ENCODE assay signal across 8 cellular contexts in the genomic region with DNA sequence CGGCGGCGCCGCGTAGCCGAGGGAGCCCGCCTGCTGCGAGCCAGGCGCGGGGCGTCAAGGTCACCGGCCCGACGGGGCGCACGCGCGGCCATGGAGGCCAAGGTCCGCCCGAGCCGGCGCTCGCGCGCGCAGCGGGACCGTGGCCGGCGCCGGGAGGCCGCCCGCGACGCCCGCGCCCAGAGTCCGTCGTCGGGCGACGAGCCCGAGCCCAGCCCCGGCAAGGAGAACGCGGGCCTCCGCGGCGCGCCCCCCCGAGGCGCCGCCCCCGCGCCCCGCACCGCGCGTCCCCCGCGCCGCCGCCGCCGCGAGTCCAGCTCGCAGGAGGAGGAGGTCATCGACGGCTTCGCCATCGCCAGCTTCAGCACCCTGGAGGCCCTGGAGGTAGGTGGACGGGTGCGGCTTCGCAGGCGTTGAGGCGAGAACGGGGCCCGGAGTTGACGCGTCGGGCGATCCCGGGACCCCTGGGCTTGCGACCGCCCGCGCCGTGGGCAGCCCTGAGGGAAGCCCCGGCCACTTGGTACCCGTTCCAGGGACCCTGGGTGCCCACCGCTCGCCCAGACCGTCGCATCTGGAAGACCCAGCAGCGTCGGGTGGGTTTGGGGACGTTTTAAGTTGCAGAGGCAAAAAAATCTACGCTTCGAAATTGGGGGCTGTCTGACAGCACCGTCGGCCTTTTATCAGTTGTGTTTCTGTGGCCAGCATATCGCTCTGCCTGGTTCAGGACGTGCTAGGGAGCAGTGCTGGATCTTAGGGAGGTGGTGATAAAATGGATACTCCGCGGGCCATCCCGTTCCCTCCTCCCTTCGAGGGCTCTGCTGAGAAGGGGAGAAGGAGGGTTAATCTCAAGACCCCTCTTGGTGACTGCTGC. TPM values are rescaled to one million over a fixed set of nuclear protein-coding genes. Genes with fewer than 3 reads are reported as not detected.
DNase-seq lines count a peak whose midpoint lies in the region; ATAC-seq and TF ChIP-seq lines count a peak whose summit lies in the region.

No MANE protein-coding gene starts in this region.

- dilution Hi-C loops in IMR-90 (cut with HindIII; ENCODE audit: low sequenced_read_pairs, unreplicated experiment): no loop called here

- no peak overlapping the region for H4K8ac ChIP-seq in IMR-90 (ENCODE audit: low read depth in 2 of 2, low read length in 2 of 2)

- no peak overlapping the region for H4K5ac ChIP-seq in IMR-90 (ENCODE audit: low read depth, low read length)

- peak overlapping the region; percentile 49 for H2AFZ ChIP-seq in IMR-90 (replicated peaks; ENCODE audit: low read length, poor library complexity)

- CTCF ChIA-PET in activated CD4-positive, alpha-beta T cell treated with anti-CD3 and anti-CD28 coated beads, Interleukin-2, amount 10 ng/mL, durations not matched to agents 7 days and 5 days (lab: Charles Lee): no interaction called here
- CTCF ChIA-PET in IMR-90 (lab: Yijun Ruan, JAX) (no interaction called here), MCF 10A (lab: Yijun Ruan, JAX) (no interaction called here)

- H3K36me3 ChIP-seq in IMR-90 (ENCODE audit: control insufficient read depth, insufficient read depth, low read length) (0 out of 2 replicates have a peak, but pooled peaks cover 1% of the 10 kb centered on the region), vagina (no peaks in the 10 kb centered on the region)

- H3K27me3 Mint-ChIP-seq in activated CD4-positive, alpha-beta T cell treated with anti-CD3 and anti-CD28 coated beads, Interleukin-2, amount 10 ng/mL, durations not matched to agents 7 days and 5 days: no peaks in the 10 kb centered on the region
- H3K27me3 Mint-ChIP-seq in MCF 10A (ENCODE audit: insufficient read depth, unreplicated experiment): peaks cover 10% of the 10 kb centered on the region

- peak overlapping the region; percentile 1; the same call in 1 of the 2 replicates for H3K23ac ChIP-seq in IMR-90 (ENCODE audit: low read depth, low read length)

- H3K27ac Mint-ChIP-seq in activated CD4-positive, alpha-beta T cell treated with anti-CD3 and anti-CD28 coated beads, Interleukin-2, amount 10 ng/mL, durations not matched to agents 7 days and 5 days: peak overlapping the region; percentile 88
- peak overlapping the region; percentile 73 for H3K27ac Mint-ChIP-seq in MCF 10A (ENCODE audit: low read depth, unreplicated experiment)

- peaks cover 58% of the 10 kb centered on the region for H3K4me1 Mint-ChIP-seq in activated CD4-positive, alpha-beta T cell treated with anti-CD3 and anti-CD28 coated beads, Interleukin-2, amount 10 ng/mL, durations not matched to agents 7 days and 5 days
- H3K4me1 Mint-ChIP-seq in MCF 10A (ENCODE audit: insufficient read depth, unreplicated experiment): peaks cover 8% of the 10 kb centered on the region

- intact Hi-C loops in IMR-90 (cut with micrococcal nuclease): loop anchor here (2.0 kb wide), 1 partner anchor 70 kb away; no protein-coding TSS in a partner anchor
- intact Hi-C loops in MCF 10A (cut with micrococcal nuclease): loop anchor here (2.0 kb wide), 1 partner anchor 34 kb away; no protein-coding TSS in a partner anchor
- intact Hi-C loops in vagina (cut with DNase I): loop anchor here (5.0 kb wide), 1 partner anchor 598 kb away; a partner anchor contains a TSS

- H3K27me3 ChIP-seq in IMR-90 (ENCODE audit: control insufficient read depth, insufficient read depth, low read length) (peaks cover 3% of the 10 kb centered on the region; the same call in 1 of the 2 replicates), vagina (no peaks in the 10 kb centered on the region)

- TF ChIP-seq CTCF in IMR-90 (conservative IDR thresholded peaks at IDR 0.05; ENCODE audit: low read depth, low read length) (no peak), MCF 10A (IDR thresholded peaks at IDR 0.05; ENCODE audit: unreplicated experiment) (no peak), vagina (IDR thresholded peaks at IDR 0.05) (no peak)

- no peak for TF ChIP-seq RAD21 in IMR-90 (IDR thresholded peaks at IDR 0.05; ENCODE audit: low read length)

- BruUV-seq in IMR-90 (replicated peaks; lab: Mats Ljungman, UMichigan) (no TSS peak), MCF 10A (replicated peaks; lab: Mats Ljungman, UMichigan) (no TSS peak)

- H3K27ac ChIP-seq in IMR-90 (ENCODE audit: insufficient read depth, low read length) (peak overlapping the region; percentile 17; the same call in 1 of the 2 replicates), vagina (peak overlapping the region; percentile 66)

- peak overlapping the region; percentile 85 for H3K4me3 Mint-ChIP-seq in activated CD4-positive, alpha-beta T cell treated with anti-CD3 and anti-CD28 coated beads, Interleukin-2, amount 10 ng/mL, durations not matched to agents 7 days and 5 days
- peak overlapping the region; percentile 71 for H3K4me3 Mint-ChIP-seq in MCF 10A (ENCODE audit: unreplicated experiment)

- no peak overlapping the region for H3K56ac ChIP-seq in IMR-90 (ENCODE audit: extremely low read depth, insufficient read depth, low read length)

- H3K9me3 ChIP-seq in IMR-90 (ENCODE audit: control insufficient read depth, insufficient read depth, low read length): no peaks in the 10 kb centered on the region
- no peaks in the 10 kb centered on the region for H3K9me3 ChIP-seq in vagina

- H2AK9ac ChIP-seq in IMR-90 (replicated peaks; ENCODE audit: low read depth, low read length, poor library complexity): peak overlapping the region; percentile 77

- in situ Hi-C loops in IMR-90 (cut with MboI; ENCODE audit: low sequenced_read_pairs): no loop called here

- no peak overlapping the region for H2BK20ac ChIP-seq in IMR-90 (ENCODE audit: low read depth, low read length)

- no peak overlapping the region for H4K91ac ChIP-seq in IMR-90 (ENCODE audit: insufficient read depth, low read depth, low read length)

- H3K18ac ChIP-seq in IMR-90 (ENCODE audit: low read depth, low read length): no peak overlapping the region

- no peak overlapping the region for H2BK15ac ChIP-seq in IMR-90 (ENCODE audit: low read depth, low read length)

- H3K9ac ChIP-seq in IMR-90 (ENCODE audit: low read depth, low read length): peak overlapping the region; percentile 19

- H3K9me1 ChIP-seq in IMR-90 (ENCODE audit: insufficient read depth, low read length): no peaks in the 10 kb centered on the region

- 0 out of 2 replicates have a peak, but pooled peaks have one; percentile 26 for TF ChIP-seq POLR2A in IMR-90 (IDR thresholded peaks at IDR 0.05; ENCODE audit: low read depth, low read length)
- no peak for TF ChIP-seq POLR2A in vagina (IDR thresholded peaks at IDR 0.05)

- H3K4me1 ChIP-seq in IMR-90 (ENCODE audit: control insufficient read depth, insufficient read depth, low read length) (peaks cover 13% of the 10 kb centered on the region; the same call in 1 of the 2 replicates), vagina (peaks cover 64% of the 10 kb centered on the region)

- WGBS in IMR-90 (ENCODE audit: extremely low coverage in 2 of 2, insufficient read length in 1 of 2), 2 experiments: 1% methylated on average over 47 of the region's 107 CpGs; no CpG with 5 or more reads in 1 of the 2 experiments

- H3K4me3 ChIP-seq in IMR-90 (ENCODE audit: insufficient read depth, low read depth, low read length) (peak overlapping the region; percentile 91), vagina (peak overlapping the region; percentile 61 to 72)

- DNase-seq in activated CD4-positive, alpha-beta T cell treated with anti-CD3 and anti-CD28 coated beads, Interleukin-2, amount 10 ng/mL, durations not matched to agents 7 days and 5 days: no peak
- DNase-seq in activated CD4-positive, alpha-beta T cell treated with anti-CD3 and anti-CD28 coated beads for 4 hours: no peak
- DNase-seq in IMR-90 (peak; percentile 20), MCF 10A (ENCODE audit: unreplicated experiment) (no peak), lung microvascular endothelial cell (ENCODE audit: low read depth in 2 of 2) (peak; percentile 36 to 47), vagina (ENCODE audit: extremely low spot score in 2 of 2) (no peak), DMS114 treated with DMSO at 0.1 percent for 48 hours (lab: John Stamatoyannopoulos, UW; ENCODE audit: unreplicated experiment) (no peak)
- DNase-seq in stimulated activated CD4-positive, alpha-beta T cell treated with anti-CD3 and anti-CD28 coated beads, Interleukin-1b, Interleukin-23, amount 100 ng/mL, for 48 hours: no peak

- peaks cover 50% of the 10 kb centered on the region for H4K20me1 ChIP-seq in IMR-90 (ENCODE audit: insufficient read depth, low read length)

- no peak overlapping the region for H2BK5ac ChIP-seq in IMR-90 (ENCODE audit: low read depth, low read length, poor library complexity, severe bottlenecking)

- peak overlapping the region; percentile 97 for H3K4me2 ChIP-seq in IMR-90 (ENCODE audit: low read depth, low read length)

- H2AK5ac ChIP-seq in IMR-90 (ENCODE audit: low read depth, low read length): no peak overlapping the region

- POLR2A ChIA-PET in activated CD4-positive, alpha-beta T cell treated with anti-CD3 and anti-CD28 coated beads, Interleukin-2, amount 10 ng/mL, durations not matched to agents 7 days and 5 days (lab: Charles Lee): interaction anchor here (0.5 kb wide), 1 partner anchor 567 kb away, joined by 3 read pairs; no protein-coding TSS in a partner anchor
- POLR2A ChIA-PET in IMR-90 (lab: Charles Lee; ENCODE audit: unreplicated experiment) (no interaction called here), MCF 10A (lab: Yijun Ruan, JAX) (no interaction called here)

- no peaks in the 10 kb centered on the region for H3K9me3 Mint-ChIP-seq in activated CD4-positive, alpha-beta T cell treated with anti-CD3 and anti-CD28 coated beads, Interleukin-2, amount 10 ng/mL, durations not matched to agents 7 days and 5 days
- no peaks in the 10 kb centered on the region for H3K9me3 Mint-ChIP-seq in MCF 10A (ENCODE audit: unreplicated experiment)

- no peak overlapping the region for H3K4ac ChIP-seq in IMR-90 (ENCODE audit: low read depth, low read length)

- H3K14ac ChIP-seq in IMR-90 (replicated peaks; ENCODE audit: low read depth, low read length): 0 out of 2 replicates have a peak overlapping the region, but pooled peaks have one; percentile 68

- H3K79me1 ChIP-seq in IMR-90 (ENCODE audit: low read depth in 1 of 2, low read length in 2 of 2): peaks cover 12 to 44% of the 10 kb centered on the region in 2 experiments

- no peak overlapping the region for H2BK120ac ChIP-seq in IMR-90 (ENCODE audit: low read depth, low read length)

- peak; percentile 25 for ATAC-seq in IMR-90 (ENCODE audit: low read depth)

- H3K36me3 Mint-ChIP-seq in activated CD4-positive, alpha-beta T cell treated with anti-CD3 and anti-CD28 coated beads, Interleukin-2, amount 10 ng/mL, durations not matched to agents 7 days and 5 days (ENCODE audit: low read depth): peaks cover 10% of the 10 kb centered on the region
- H3K36me3 Mint-ChIP-seq in MCF 10A (ENCODE audit: insufficient read depth, unreplicated experiment): no peaks in the 10 kb centered on the region

RNA-seq across cellular contexts. Expression of a gene that starts 0.8 kb away (rescaled TPM):
- total RNA-seq in activated CD4-positive, alpha-beta T cell treated with anti-CD3 and anti-CD28 coated beads, Interleukin-2, amount 10 ng/mL, durations not matched to agents 7 days and 5 days: 10 to 100 TPM; 49.8 to 51.1 TPM
- total RNA-seq in IMR-90 (2012; rRNA removed) (0.36 and 0.83 TPM in 2 replicates), MCF 10A (2022) (47.4 and 48.8 TPM in 2 replicates), lung microvascular endothelial cell (3.6 and 7.2 TPM in 2 replicates), vagina (11.0 TPM)
- 10.8 and 12.9 TPM in 2 replicates for polyA plus RNA-seq in IMR-90 (2012; rRNA removed)
- polyA plus RNA-seq in IMR-90 (2012; cell fraction: cytosol; rRNA removed): 9.9 and 14.5 TPM in 2 replicates
- polyA plus RNA-seq in IMR-90 (2012; cell fraction: nucleus; rRNA removed; ENCODE audit: low replicate concordance): 30.2 and 71.7 TPM in 2 replicates

Comparison
In these comparisons a context has a peak if more than half of its experiments do, and no peak if none do; other contexts are left out.
1. DNase-seq: peak in IMR-90 (single experiment) and lung microvascular endothelial cell (2 of 2); none in activated CD4-positive, alpha-beta T cell treated with anti-CD3 and anti-CD28 coated beads, Interleukin-2, amount 10 ng/mL, durations not matched to agents 7 days and 5 days (single experiment), activated CD4-positive, alpha-beta T cell treated with anti-CD3 and anti-CD28 coated beads for 4 hours (0 of 2), MCF 10A (single experiment), vagina (0 of 2), stimulated activated CD4-positive, alpha-beta T cell treated with anti-CD3 and anti-CD28 coated beads, Interleukin-1b, Interleukin-23, amount 100 ng/mL, for 48 hours (single experiment) and DMS114 treated with DMSO at 0.1 percent for 48 hours (single experiment).